Comparison of ENCODE assay signal across 17 cellular contexts in genomic region chr12:26978801-26979200, GRCh38. TPM values are rescaled to one million over a fixed set of nuclear protein-coding genes. Genes with fewer than 3 reads are reported as not detected.
DNase-seq lines count a peak whose midpoint lies in the region; ATAC-seq lines count a peak whose summit lies in the region.
"Had no signal": no experiment of that assay in that cellular context is flagged by ENCODE, and none has a peak within 500 bp of the region (broad histone marks: within the 10 kb centered on the region; RNA-seq: fewer than 3 reads in every experiment).

No MANE protein-coding gene starts in this region.

- DNase-seq in Ammon's horn (ENCODE audit: low spot score) (peak; percentile 20), SK-MEL-5 (ENCODE audit: low read depth, low spot score) (peak; percentile 28), globus pallidus (ENCODE audit: low spot score) (peak; percentile 54), pons (ENCODE audit: low spot score) (peak; percentile 74), KG1 (lab: John Stamatoyannopoulos, UW) (no peak), NCI-H446 (lab: John Stamatoyannopoulos, UW) (no peak)
- DNase-seq: C1 segment of cervical spinal cord; CD8-positive, alpha-beta T cell; DMS 273 treated with DMSO at 0.1 percent for 48 hours; DMS79; EL; GF-D8; GM23248; H7 had no signal

- no peak for ATAC-seq in GM18873 (IDR thresholded peaks at IDR 0.05; ENCODE audit: low FRiP score, unreplicated experiment)
- no peak for ATAC-seq in GM19463 (IDR thresholded peaks at IDR 0.05; ENCODE audit: unreplicated experiment)
- ATAC-seq: CD8-positive, alpha-beta T cell; HCT116 had no signal

- in situ Hi-C loops in SK-MEL-5 (cut with HindIII; ENCODE audit: low pct_unique_long_range_greater_than_20kb, low sequenced_read_pairs): no loop called here

RNA-seq across cellular contexts. Expression of gene TM7SF3, which starts 35.4 kb away (rescaled TPM):
- total RNA-seq in SK-MEL-5 (2014; rRNA removed; shearing (Covaris generic)): 245 and 250 TPM in 2 replicates
- polyA plus RNA-seq in SK-MEL-5 (2015; cell fraction: cytosol; rRNA removed): 237 and 279 TPM in 2 replicates
- polyA plus RNA-seq in SK-MEL-5 (2015; cell fraction: nucleus; rRNA removed): 94.2 and 103 TPM in 2 replicates

RNA-seq across cellular contexts. Expression of gene FGFR1OP2, which starts 40.5 kb away (rescaled TPM):
- 67.3 and 79.3 TPM in 2 replicates for total RNA-seq in SK-MEL-5 (2014; rRNA removed; shearing (Covaris generic))
- polyA plus RNA-seq in SK-MEL-5 (2015; cell fraction: cytosol; rRNA removed): 46.4 and 49.1 TPM in 2 replicates
- polyA plus RNA-seq in SK-MEL-5 (2015; cell fraction: nucleus; rRNA removed): 34.9 and 53.5 TPM in 2 replicates

RNA-seq across cellular contexts. Expression of gene INTS13, which starts 41.0 kb away (rescaled TPM):
- total RNA-seq in SK-MEL-5 (2014; rRNA removed; shearing (Covaris generic)): 99.0 and 106 TPM in 2 replicates
- 49.6 and 56.4 TPM in 2 replicates for polyA plus RNA-seq in SK-MEL-5 (2015; cell fraction: cytosol; rRNA removed)
- polyA plus RNA-seq in SK-MEL-5 (2015; cell fraction: nucleus; rRNA removed): 80.1 and 115 TPM in 2 replicates

RNA-seq across cellular contexts. Expression of gene MED21, which starts 43.6 kb away (rescaled TPM):
- total RNA-seq in SK-MEL-5 (2014; rRNA removed; shearing (Covaris generic)): 47.8 and 59.6 TPM in 2 replicates
- 24.2 and 25.6 TPM in 2 replicates for polyA plus RNA-seq in SK-MEL-5 (2015; cell fraction: cytosol; rRNA removed)
- 39.7 and 74.1 TPM in 2 replicates for polyA plus RNA-seq in SK-MEL-5 (2015; cell fraction: nucleus; rRNA removed)

Comparison
In these comparisons a context has a peak if more than half of its experiments do, and no peak if none do; other contexts are left out.
1. DNase-seq: peak in Ammon's horn (single experiment), SK-MEL-5 (single experiment), globus pallidus (single experiment) and pons (single experiment); none in KG1 (single experiment) and NCI-H446 (0 of 2).